ENCODE assay signal across 18 cellular contexts in the genomic region with DNA sequence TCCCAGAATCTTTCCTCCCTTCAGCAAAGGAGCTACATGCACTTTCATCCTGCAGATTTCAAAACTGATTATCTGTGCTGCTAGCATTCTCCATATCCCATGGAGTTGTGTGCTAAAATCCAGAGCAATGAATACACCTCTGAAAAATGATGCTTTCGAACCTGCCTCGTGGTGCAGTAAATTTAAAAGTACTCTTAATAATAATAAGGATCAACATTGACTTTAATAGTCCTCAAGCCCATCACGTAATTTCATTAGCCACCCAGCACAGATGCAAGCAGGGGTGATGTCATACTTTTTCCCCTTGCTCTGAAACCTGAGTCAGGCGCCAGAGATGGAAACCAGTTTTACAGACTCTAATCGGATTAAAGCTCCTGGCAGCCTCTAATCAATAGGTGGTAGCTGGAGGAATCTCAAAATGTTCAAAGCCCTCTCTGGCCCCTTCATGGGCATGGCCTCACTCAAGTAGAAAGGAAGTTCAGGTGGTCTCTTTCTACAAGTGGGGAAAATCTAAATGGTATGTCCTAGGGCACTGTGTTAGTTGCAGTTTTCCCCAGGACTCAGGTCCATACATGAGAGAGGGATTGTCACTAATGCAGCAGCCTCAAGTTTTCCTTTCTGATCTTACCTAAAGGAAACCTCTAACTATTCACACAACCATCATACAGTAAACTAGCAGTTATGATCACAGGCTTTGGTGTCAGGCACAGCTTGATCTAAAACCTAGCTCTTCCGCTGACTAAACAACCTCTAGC.
DNase-seq lines count a peak whose midpoint lies in the region; ATAC-seq, FAIRE-seq and TF ChIP-seq lines count a peak whose summit lies in the region.
"Had no signal": no experiment of that assay in that cellular context is flagged by ENCODE, and none has a peak within 500 bp of the region (broad histone marks: within the 10 kb centered on the region; RNA-seq: fewer than 3 reads in every experiment).

No MANE protein-coding gene starts in this region.

- H3K4me1 ChIP-seq in neuronal stem cell (ENCODE audit: control insufficient read depth in 2 of 2, insufficient read depth in 1 of 2, low read depth in 1 of 2, low read length in 2 of 2): peaks cover 0 to 5% of the 10 kb centered on the region in 2 donors
- H3K4me1 ChIP-seq: body of pancreas had no signal

- no peak overlapping the region for H3K4me2 ChIP-seq in neuronal stem cell (ENCODE audit: insufficient read depth, low read length, poor library complexity, severe bottlenecking)
- H3K4me2 ChIP-seq: PC-9 had no signal

- TF ChIP-seq POLR2A in H54 (IDR thresholded peaks at IDR 0.05; ENCODE audit: low read depth, low read length): no peak

- H3K4ac ChIP-seq in neuronal stem cell (ENCODE audit: low read length): no peak overlapping the region

- DNase-seq in ELF-1 (ENCODE audit: low read depth, low spot score): peak; percentile 26
- peak; percentile 14 for DNase-seq in NCI-H510A treated with DMSO at 0.1 percent for 48 hours (lab: John Stamatoyannopoulos, UW)
- DNase-seq in bronchial epithelial cell (ENCODE audit: low read depth): peak; percentile 21
- peak; percentile 44 for DNase-seq in neuronal stem cell (ENCODE audit: low spot score)
- DNase-seq in NCI-H187 (lab: John Stamatoyannopoulos, UW): no peak
- no peak for DNase-seq in SW 1271 (lab: John Stamatoyannopoulos, UW)
- no peak for DNase-seq in H54 (ENCODE audit: insufficient read length, low spot score)
- DNase-seq: activated CD4-positive, alpha-beta T cell treated with anti-CD3 and anti-CD28 coated beads, Interleukin-2, amount 50 U/mL, for 1 hour; activated naive CD4-positive, alpha-beta T cell treated with Interleukin-2 at 50 U/mL for 16 hours; body of pancreas; cortex of kidney; DMS153; immature natural killer cell; NCI-H1436 treated with DMSO at 0.1 percent for 48 hours; PC-9; stimulated activated naive CD8-positive, alpha-beta T cell treated with anti-CD3 and anti-CD28 coated beads, Interleukin-15, Interleukin-2, amounts not matched to agents 100 U/mL and 50 U/mL, for 24 hours had no signal

- no peak overlapping the region for H2AFZ ChIP-seq in neuronal stem cell (ENCODE audit: low read length)
- H2AFZ ChIP-seq: PC-9 had no signal

- no peak overlapping the region for H3K9ac ChIP-seq in neuronal stem cell (ENCODE audit: low read depth, low read length, poor library complexity)

- H4K91ac ChIP-seq in neuronal stem cell (ENCODE audit: low read depth, low read length, poor library complexity): no peak overlapping the region

- H3K14ac ChIP-seq in neuronal stem cell (ENCODE audit: low read length): no peak overlapping the region

- TF ChIP-seq CTCF in bronchial epithelial cell (IDR thresholded peaks at IDR 0.05; ENCODE audit: insufficient read depth, low read length, severe bottlenecking): no peak

- no peak for ATAC-seq in GM21619 (IDR thresholded peaks at IDR 0.05; ENCODE audit: unreplicated experiment)
- ATAC-seq: body of pancreas; stimulated activated naive CD8-positive, alpha-beta T cell treated with anti-CD3 and anti-CD28 coated beads, Interleukin-15, Interleukin-2, amounts not matched to agents 100 U/mL and 50 U/mL, for 24 hours had no signal

- no peaks in the 10 kb centered on the region for H3K79me1 ChIP-seq in neuronal stem cell (ENCODE audit: low read depth, low read length)

- H3K9me3 ChIP-seq in neuronal stem cell (replicated peaks in 1 of 2; ENCODE audit: control insufficient read depth in 2 of 2, insufficient read depth in 1 of 2, low read depth in 1 of 2, low read length in 2 of 2): no peaks in the 10 kb centered on the region
- H3K9me3 ChIP-seq: body of pancreas had no signal

- no peak overlapping the region for H2BK5ac ChIP-seq in neuronal stem cell (ENCODE audit: low read length)

- H2AK5ac ChIP-seq in neuronal stem cell (ENCODE audit: low read depth, low read length): no peak overlapping the region

- no peak overlapping the region for H4K8ac ChIP-seq in neuronal stem cell (ENCODE audit: low read depth, low read length)

- H2BK15ac ChIP-seq in neuronal stem cell (ENCODE audit: low read length): no peak overlapping the region

- no peak overlapping the region for H3K27ac ChIP-seq in neuronal stem cell (replicated peaks; ENCODE audit: low read length)
- H3K27ac ChIP-seq: body of pancreas, epithelial cell of prostate, PC-9 had no signal

- no peaks in the 10 kb centered on the region for H3K36me3 ChIP-seq in bronchial epithelial cell (ENCODE audit: control insufficient read depth, insufficient read depth, low read length)
- H3K36me3 ChIP-seq in neuronal stem cell (replicated peaks in 1 of 2; ENCODE audit: control insufficient read depth in 2 of 2, insufficient read depth in 2 of 2, low read length in 2 of 2): no peaks in the 10 kb centered on the region

- H3K27me3 ChIP-seq in bronchial epithelial cell (ENCODE audit: control insufficient read depth, insufficient read depth, low read length): no peaks in the 10 kb centered on the region
- H3K27me3 ChIP-seq in neuronal stem cell (ENCODE audit: control insufficient read depth in 3 of 3, insufficient read depth in 3 of 3, low read depth in 1 of 3, low read length in 3 of 3): no peaks in the 10 kb centered on the region
- H3K27me3 ChIP-seq: body of pancreas had no signal

- no CpG with 5 or more reads among the region's 6 CpGs for WGBS in neuronal stem cell (ENCODE audit: extremely low coverage in 2 of 2, insufficient read length in 2 of 2, insufficient replicate concordance in 1 of 2), 2 donors

- no peak overlapping the region for H2BK120ac ChIP-seq in neuronal stem cell (ENCODE audit: low read depth, low read length)

- H3K23ac ChIP-seq in neuronal stem cell (ENCODE audit: low read depth, low read length, poor library complexity): no peak overlapping the region

- H3K4me3 ChIP-seq in bronchial epithelial cell (ENCODE audit: low read depth, low read length) (no peak overlapping the region), neuronal stem cell (ENCODE audit: low read length in 2 of 2) (no peak overlapping the region)
- H3K4me3 ChIP-seq: body of pancreas, PC-9 had no signal

- no peak overlapping the region for H2BK12ac ChIP-seq in neuronal stem cell (ENCODE audit: low read length)

- FAIRE-seq in bronchial epithelial cell (lab: Jason Lieb, UNC): peak; percentile 58
- FAIRE-seq in H54 (lab: Jason Lieb, UNC): no peak

- no peak overlapping the region for H3K18ac ChIP-seq in neuronal stem cell (ENCODE audit: low read length)

Comparison
In these comparisons a context has a peak if more than half of its experiments do, and no peak if none do; other contexts are left out.
1. DNase-seq: peak in ELF-1 (single experiment), NCI-H510A treated with DMSO at 0.1 percent for 48 hours (single experiment), bronchial epithelial cell (single experiment) and neuronal stem cell (single experiment); none in NCI-H187 (0 of 2), SW 1271 (0 of 2) and H54 (single experiment).